4 cellular contexts compared by ENCODE assay signal in the genomic region with DNA sequence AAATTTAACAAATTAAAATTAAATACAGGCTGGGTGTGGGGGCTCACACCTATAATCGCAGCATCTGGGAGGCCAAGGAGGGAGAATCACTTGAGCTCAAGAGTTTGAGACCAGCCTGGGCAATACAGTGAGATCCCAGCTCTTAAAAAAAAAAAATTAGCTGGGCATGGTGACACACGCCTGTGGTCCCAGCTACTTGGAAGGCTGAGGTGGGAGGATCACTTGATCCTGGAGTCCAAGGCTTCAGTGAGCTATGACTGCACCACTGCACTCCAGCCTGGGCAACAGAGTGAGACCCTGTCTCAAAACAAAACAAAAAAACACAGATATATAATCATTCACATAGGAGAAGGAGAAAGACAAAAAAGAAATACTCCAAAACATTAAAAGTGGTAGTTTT. TPM values are rescaled to one million over a fixed set of nuclear protein-coding genes. Genes with fewer than 3 reads are reported as not detected.
"Had no signal": no experiment of that assay in that cellular context is flagged by ENCODE, and none has a peak within 500 bp of the region (broad histone marks: within the 10 kb centered on the region; RNA-seq: fewer than 3 reads in every experiment).

No MANE protein-coding gene starts in this region.

RNA-seq across cellular contexts. Expression of gene KLHL41, which starts 30.0 kb away (rescaled TPM):
- total RNA-seq: naive thymus-derived CD8-positive, alpha-beta T cell; natural killer cell; natural killer cell treated with Interleukin-12 subunit alpha and Interleukin-12 subunit beta and Interleukin-15 and Interleukin-18, amount 100 ng/mL, for 72 hours; smooth muscle cell had no signal
- polyA plus RNA-seq: smooth muscle cell had no signal
